ENCODE assay signal across 26 cellular contexts in genomic region chr22:46350646-46351045, GRCh38.
"Had no signal": no experiment of that assay in that cellular context is flagged by ENCODE, and none has a peak within 500 bp of the region (broad histone marks: within the 10 kb centered on the region; RNA-seq: fewer than 3 reads in every experiment).

No MANE protein-coding gene starts in this region.

- H3K4me1 Mint-ChIP-seq: activated CD4-positive, alpha-beta T cell treated with anti-CD3 and anti-CD28 coated beads, Interleukin-2, amount 10 ng/mL, durations not matched to agents 7 days and 5 days; activated naive CD4-positive, alpha-beta T cell treated with anti-CD3 and anti-CD28 coated beads, Interleukin-2, amount 50 U/mL, for 24 hours had no signal

- H3K27ac Mint-ChIP-seq: activated CD4-positive, alpha-beta T cell treated with anti-CD3 and anti-CD28 coated beads, Interleukin-2, amount 10 ng/mL, durations not matched to agents 7 days and 5 days; activated CD8-positive, alpha-beta T cell treated with anti-CD3 and anti-CD28 coated beads, Interleukin-2, amount 10 ng/mL, durations not matched to agents 7 days and 5 days; activated naive CD4-positive, alpha-beta T cell treated with anti-CD3 and anti-CD28 coated beads, Interleukin-2, amount 50 U/mL, for 24 hours; dendritic cell treated with granulocyte-macrophage colony-stimulating factor and Interleukin-4, amounts not matched to agents 40 ng/mL and 50 ng/mL, for 4 days; memory B cell; natural killer cell treated with Interleukin-12 subunit alpha and Interleukin-12 subunit beta and Interleukin-15 and Interleukin-18, amount 100 ng/mL, for 72 hours; stimulated activated naive CD8-positive, alpha-beta T cell treated with anti-CD3 and anti-CD28 coated beads, Interleukin-15, Interleukin-2, amounts not matched to agents 100 ng/mL and 50 ng/mL, for 24 hours had no signal

- H3K9me3 ChIP-seq: neutrophil, ovary, prostate gland, suprapubic skin, transverse colon, uterus had no signal

- H3K27me3 ChIP-seq: neutrophil, ovary, suprapubic skin, transverse colon, uterus had no signal

- H3K9me3 Mint-ChIP-seq: activated CD4-positive, alpha-beta T cell treated with anti-CD3 and anti-CD28 coated beads, Interleukin-2, amount 10 ng/mL, durations not matched to agents 7 days and 5 days; activated naive CD4-positive, alpha-beta T cell treated with anti-CD3 and anti-CD28 coated beads, Interleukin-2, amount 50 U/mL, for 24 hours; dendritic cell treated with granulocyte-macrophage colony-stimulating factor and Interleukin-4, amounts not matched to agents 40 ng/mL and 50 ng/mL, for 4 days; memory B cell; natural killer cell treated with Interleukin-12 subunit alpha and Interleukin-12 subunit beta and Interleukin-15 and Interleukin-18, amount 100 ng/mL, for 72 hours; stimulated activated naive CD8-positive, alpha-beta T cell treated with anti-CD3 and anti-CD28 coated beads, Interleukin-15, Interleukin-2, amounts not matched to agents 100 ng/mL and 50 ng/mL, for 24 hours had no signal

- H3K4me1 ChIP-seq: prostate gland, transverse colon, uterus had no signal

- H3K4me3 ChIP-seq: ovary, prostate gland, suprapubic skin, transverse colon, uterus had no signal

- FAIRE-seq: astrocyte, bronchial epithelial cell, endometrium had no signal

- H3K36me3 ChIP-seq: ovary, uterus had no signal

- DNase-seq: activated CD4-positive, alpha-beta T cell treated with anti-CD3 and anti-CD28 coated beads, Interleukin-2, amount 10 ng/mL, durations not matched to agents 7 days and 5 days; activated CD8-positive, alpha-beta T cell treated with anti-CD3 and anti-CD28 coated beads, Interleukin-2, amount 10 ng/mL, durations not matched to agents 7 days and 5 days; activated gamma-delta T cell treated with Interleukin-2 at 50 U/mL for 16 hours; effector CD4-positive, alpha-beta T cell; erythroblast; foreskin fibroblast; left ventricle myocardium superior; stimulated activated CD4-positive, alpha-beta T cell treated with anti-CD3 and anti-CD28 coated beads, Interleukin-4, amount 100 ng/mL, for 1 hour; SW 1271; T-helper 2 cell; transverse colon; uterus had no signal

- ATAC-seq: activated CD4-positive, CD25-positive, alpha-beta regulatory T cell treated with anti-CD3 and anti-CD28 coated beads, Interleukin-2, amount 50 U/mL, for 24 hours; activated CD8-positive, alpha-beta T cell treated with anti-CD3 and anti-CD28 coated beads, Interleukin-2, amount 10 ng/mL, durations not matched to agents 7 days and 5 days; left ventricle myocardium superior; natural killer cell treated with Interleukin-12 subunit alpha and Interleukin-12 subunit beta and Interleukin-15 and Interleukin-18, amount 100 ng/mL, for 72 hours had no signal

- H3K27me3 Mint-ChIP-seq: activated CD4-positive, alpha-beta T cell treated with anti-CD3 and anti-CD28 coated beads, Interleukin-2, amount 10 ng/mL, durations not matched to agents 7 days and 5 days; activated naive CD4-positive, alpha-beta T cell treated with anti-CD3 and anti-CD28 coated beads, Interleukin-2, amount 50 U/mL, for 24 hours; dendritic cell treated with granulocyte-macrophage colony-stimulating factor and Interleukin-4, amounts not matched to agents 40 ng/mL and 50 ng/mL, for 4 days; memory B cell; natural killer cell treated with Interleukin-12 subunit alpha and Interleukin-12 subunit beta and Interleukin-15 and Interleukin-18, amount 100 ng/mL, for 72 hours; stimulated activated naive CD8-positive, alpha-beta T cell treated with anti-CD3 and anti-CD28 coated beads, Interleukin-15, Interleukin-2, amounts not matched to agents 100 ng/mL and 50 ng/mL, for 24 hours had no signal

- H3K27ac ChIP-seq: neutrophil, prostate gland, suprapubic skin, transverse colon, uterus, VCaP had no signal

- H3K4me3 Mint-ChIP-seq: activated CD4-positive, alpha-beta T cell treated with anti-CD3 and anti-CD28 coated beads, Interleukin-2, amount 10 ng/mL, durations not matched to agents 7 days and 5 days; activated CD8-positive, alpha-beta T cell treated with anti-CD3 and anti-CD28 coated beads, Interleukin-2, amount 10 ng/mL, durations not matched to agents 7 days and 5 days; activated naive CD4-positive, alpha-beta T cell treated with anti-CD3 and anti-CD28 coated beads, Interleukin-2, amount 50 U/mL, for 24 hours; dendritic cell treated with granulocyte-macrophage colony-stimulating factor and Interleukin-4, amounts not matched to agents 40 ng/mL and 50 ng/mL, for 4 days; memory B cell; natural killer cell treated with Interleukin-12 subunit alpha and Interleukin-12 subunit beta and Interleukin-15 and Interleukin-18, amount 100 ng/mL, for 72 hours; stimulated activated naive CD8-positive, alpha-beta T cell treated with anti-CD3 and anti-CD28 coated beads, Interleukin-15, Interleukin-2, amounts not matched to agents 100 ng/mL and 50 ng/mL, for 24 hours had no signal
